ENCODE assay signal across 8 cellular contexts in the genomic region with DNA sequence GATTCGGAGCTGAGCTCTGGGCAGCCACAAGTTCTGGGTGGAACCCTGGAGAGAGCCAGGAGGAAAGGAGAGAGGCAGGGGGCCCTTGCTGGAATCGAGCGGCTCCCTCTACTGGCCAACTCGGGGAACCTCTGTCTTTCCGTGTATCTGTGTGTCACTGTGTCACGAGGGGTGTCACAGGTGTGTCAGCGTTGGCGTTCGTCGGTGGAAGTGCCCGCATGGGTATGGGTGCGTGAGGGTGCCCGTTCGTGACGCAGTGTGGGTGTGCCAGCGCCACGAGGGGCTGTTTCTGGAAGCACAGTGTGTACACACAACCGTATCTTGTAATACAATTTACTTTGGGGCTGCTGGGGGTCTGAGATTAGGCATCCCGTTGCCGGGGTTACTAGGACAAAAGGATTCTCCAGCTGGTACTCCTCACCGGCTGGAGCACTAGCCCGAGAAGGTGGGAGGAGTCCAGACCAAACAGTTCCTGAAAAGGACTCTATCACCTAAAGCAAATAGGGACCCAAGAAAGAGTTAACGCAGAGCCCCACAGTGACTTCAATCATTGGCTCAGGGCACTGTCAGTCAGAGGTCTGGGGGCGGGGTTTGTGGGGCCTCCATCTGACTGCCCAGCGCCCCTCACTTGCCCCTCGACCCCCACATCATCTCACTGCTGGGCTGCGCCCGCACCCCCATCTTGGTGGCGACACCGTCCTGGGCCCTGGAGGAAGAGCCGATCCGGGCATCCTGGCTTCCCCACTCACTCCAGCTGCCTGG. TPM values are rescaled to one million over a fixed set of nuclear protein-coding genes. Genes with fewer than 3 reads are reported as not detected.
A peak's percentile ranks its signal among the peaks of the same experiment; 100 is the strongest.
DNase-seq lines count a peak whose midpoint lies in the region; ATAC-seq, FAIRE-seq and TF ChIP-seq lines count a peak whose summit lies in the region.

No MANE protein-coding gene starts in this region.

- intact Hi-C loops in kidney (cut with DNase I) = no loop called here

- no peak for FAIRE-seq in kidney (lab: Jason Lieb, UNC)

- peak overlapping the region; percentile 54 to 87 for H3K9ac ChIP-seq in kidney (ENCODE audit: low read length in 2 of 2)

- H3K27ac ChIP-seq in kidney (ENCODE audit: low read depth in 2 of 2, low read length in 2 of 2) = peak overlapping the region; percentile 98

- H3K36me3 ChIP-seq in kidney (ENCODE audit: control insufficient read depth in 1 of 2, insufficient read depth in 2 of 2, low read length in 2 of 2) = no peaks in the 10 kb centered on the region

- no peaks in the 10 kb centered on the region for H3K9me3 ChIP-seq in kidney (ENCODE audit: control insufficient read depth in 1 of 2, low read length in 2 of 2)

- peaks cover 16 to 22% of the 10 kb centered on the region in 2 donors for H3K4me1 ChIP-seq in kidney (ENCODE audit: control insufficient read depth in 1 of 2, insufficient read depth in 1 of 2, low read depth in 1 of 2, low read length in 2 of 2)

- peak; percentile 87 for TF ChIP-seq CTCF in kidney (IDR thresholded peaks at IDR 0.05; ENCODE audit: borderline replicate concordance, extremely low read depth, insufficient read depth)

- DNase-seq in AG08396 (ENCODE audit: low spot score) = peak; percentile 96
- peak; percentile 78 for DNase-seq in NCI-H446 treated with DMSO at 0.1 percent for 48 hours (lab: John Stamatoyannopoulos, UW)
- peak; percentile 97 for DNase-seq in cerebellar cortex (ENCODE audit: low spot score)
- DNase-seq in kidney = peak; percentile 96
- DNase-seq in stimulated activated CD4-positive, alpha-beta T cell treated with anti-CD3 and anti-CD28 coated beads, Interleukin-15, amount 100 ng/mL, for 48 hours (ENCODE audit: low read depth in 2 of 2) = peak; percentile 82 to 89

- peak overlapping the region; percentile 80 to 83 for H3K4me3 ChIP-seq in kidney (ENCODE audit: low read length in 2 of 2)

- ATAC-seq in GM19035 (IDR thresholded peaks at IDR 0.05; ENCODE audit: unreplicated experiment) (peak; percentile 44), HG03378 (IDR thresholded peaks at IDR 0.05; ENCODE audit: unreplicated experiment) (peak; percentile 44)
- ATAC-seq in activated CD4-positive, CD25-positive, alpha-beta regulatory T cell treated with anti-CD3 and anti-CD28 coated beads, Interleukin-2, amount 50 U/mL, for 24 hours = peak; percentile 63 to 64

RNA-seq across cellular contexts. Expression of gene BCL9L, which starts 2.6 kb away (rescaled TPM):
- total RNA-seq in kidney = 57.5 TPM
- polyA plus RNA-seq in kidney (ENCODE audit: insufficient read depth, low read depth, low replicate concordance) = 5.0 TPM

RNA-seq across cellular contexts. Expression of gene UPK2, which starts 27.8 kb away (rescaled TPM):
- not detected for total RNA-seq in kidney
- polyA plus RNA-seq in kidney (ENCODE audit: insufficient read depth, low read depth, low replicate concordance) = not detected

RNA-seq across cellular contexts. Expression of gene FOXR1, which starts 43.3 kb away (rescaled TPM):
- not detected for total RNA-seq in kidney
- polyA plus RNA-seq in kidney (ENCODE audit: insufficient read depth, low read depth, low replicate concordance) = not detected

RNA-seq across cellular contexts. Expression of gene CXCR5, which starts 44.6 kb away (rescaled TPM):
- total RNA-seq in kidney = 1.1 TPM
- not detected for polyA plus RNA-seq in kidney (ENCODE audit: insufficient read depth, low read depth, low replicate concordance)

Comparison
In these comparisons a context has a peak if more than half of its experiments do, and no peak if none do; other contexts are left out.
1. Peak in every context shown above with its lines: DNase-seq, ATAC-seq, H3K4me3 ChIP-seq and H3K27ac ChIP-seq.